19 cellular contexts compared by ENCODE assay signal in genomic region chr6:21554286-21554685, GRCh38. TPM values are rescaled to one million over a fixed set of nuclear protein-coding genes. Genes with fewer than 3 reads are reported as not detected.
DNase-seq lines count a peak whose midpoint lies in the region; ATAC-seq, FAIRE-seq and TF ChIP-seq lines count a peak whose summit lies in the region.
"Had no signal": no experiment of that assay in that cellular context is flagged by ENCODE, and none has a peak within 500 bp of the region (broad histone marks: within the 10 kb centered on the region; RNA-seq: fewer than 3 reads in every experiment).

No MANE protein-coding gene starts in this region.

- H2AK5ac ChIP-seq in neuronal stem cell (ENCODE audit: low read depth, low read length), result no peak overlapping the region

- no peak overlapping the region for H2AFZ ChIP-seq in HepG2 (ENCODE audit: low read length)
- no peak overlapping the region for H2AFZ ChIP-seq in neuronal stem cell (ENCODE audit: low read length)

- no peak overlapping the region for H2BK12ac ChIP-seq in neuronal stem cell (ENCODE audit: low read length)

- no peak overlapping the region for H3K14ac ChIP-seq in neuronal stem cell (ENCODE audit: low read length)

- no peak overlapping the region for H4K8ac ChIP-seq in neuronal stem cell (ENCODE audit: low read depth, low read length)

- H3K23ac ChIP-seq in neuronal stem cell (ENCODE audit: low read depth, low read length, poor library complexity), result no peak overlapping the region

- TF ChIP-seq EP300 in HepG2 (IDR thresholded peaks at IDR 0.05; ENCODE audit: low read depth in 2 of 2, low read length in 2 of 2) (no peak), HepG2 (CRISPR knock-in tag; IDR thresholded peaks at IDR 0.05; ENCODE audit: borderline replicate concordance) (no peak)

- H2BK15ac ChIP-seq in neuronal stem cell (ENCODE audit: low read length), result no peak overlapping the region

- no peak for TF ChIP-seq RAD21 in HepG2 (CRISPR knock-in tag; IDR thresholded peaks at IDR 0.05)

- H3K4me3 ChIP-seq in HepG2 (replicated peaks in 1 of 3; ENCODE audit: insufficient read depth in 1 of 3, low read depth in 2 of 3, low read length in 3 of 3) (no peak overlapping the region), right lobe of liver (no peak overlapping the region), neuronal stem cell (ENCODE audit: low read length in 2 of 2) (no peak overlapping the region)
- H3K4me3 ChIP-seq: GM12878, GM23338, HAP-1 had no signal

- H3K27me3 ChIP-seq in HepG2 (ENCODE audit: control insufficient read depth in 1 of 2, insufficient read depth in 2 of 2, low read length in 2 of 2) (peaks cover 2 to 3% of the 10 kb centered on the region in 2 experiments; a peak in 1 of 5 replicates), right lobe of liver (no peaks in the 10 kb centered on the region), neuronal stem cell (ENCODE audit: control insufficient read depth in 3 of 3, insufficient read depth in 3 of 3, low read depth in 1 of 3, low read length in 3 of 3) (no peaks in the 10 kb centered on the region)

- H3K4ac ChIP-seq in neuronal stem cell (ENCODE audit: low read length), result no peak overlapping the region

- H4K91ac ChIP-seq in neuronal stem cell (ENCODE audit: low read depth, low read length, poor library complexity), result no peak overlapping the region

- DNase-seq in HepG2 (ENCODE audit: low spot score) (no peak), right lobe of liver (no peak), neuronal stem cell (ENCODE audit: low spot score) (no peak), KG1 (lab: John Stamatoyannopoulos, UW) (no peak)
- DNase-seq: C1 segment of cervical spinal cord; CD4-positive, CD25-positive, alpha-beta regulatory T cell; CD8-positive, alpha-beta memory T cell; DMS 273 treated with DMSO at 0.1 percent for 48 hours; DMS79; EL; GDM1 had no signal

- H3K18ac ChIP-seq in neuronal stem cell (ENCODE audit: low read length), result peak overlapping the region; percentile 38

- H2BK120ac ChIP-seq in neuronal stem cell (ENCODE audit: low read depth, low read length), result no peak overlapping the region

- H3K27ac ChIP-seq in HepG2 (ENCODE audit: extremely low read length, insufficient read depth, low read length), result no peak overlapping the region
- H3K27ac ChIP-seq in right lobe of liver, result no peak overlapping the region
- peak overlapping the region; percentile 96 for H3K27ac ChIP-seq in VCaP
- no peak overlapping the region for H3K27ac ChIP-seq in neuronal stem cell (replicated peaks; ENCODE audit: low read length)

- no peak for TF ChIP-seq POLR2A in HepG2 (IDR thresholded peaks at IDR 0.05; ENCODE audit: insufficient read depth in 1 of 2, low read depth in 2 of 2, low read length in 2 of 2)
- TF ChIP-seq POLR2A in right lobe of liver (IDR thresholded peaks at IDR 0.05), result no peak

- no peak for TF ChIP-seq CTCF in HepG2 (CRISPR knock-in tag; IDR thresholded peaks at IDR 0.05)
- no peak for TF ChIP-seq CTCF in right lobe of liver (IDR thresholded peaks at IDR 0.05)
- TF ChIP-seq CTCF in VCaP (conservative IDR thresholded peaks at IDR 0.05), result no peak

- H3K79me1 ChIP-seq in neuronal stem cell (ENCODE audit: low read depth, low read length), result no peaks in the 10 kb centered on the region

- no peak overlapping the region for H3K4me2 ChIP-seq in HepG2 (ENCODE audit: low read depth, low read length)
- no peak overlapping the region for H3K4me2 ChIP-seq in neuronal stem cell (ENCODE audit: insufficient read depth, low read length, poor library complexity, severe bottlenecking)
- H3K4me2 ChIP-seq: GM23338 had no signal

- peaks cover 3% of the 10 kb centered on the region; the same call in 1 of the 2 replicates for H3K9me3 ChIP-seq in HepG2 (ENCODE audit: low read length)
- no peaks in the 10 kb centered on the region for H3K9me3 ChIP-seq in right lobe of liver
- H3K9me3 ChIP-seq in neuronal stem cell (replicated peaks in 1 of 2; ENCODE audit: control insufficient read depth in 2 of 2, insufficient read depth in 1 of 2, low read depth in 1 of 2, low read length in 2 of 2), result peaks cover 0 to 3% of the 10 kb centered on the region in 2 donors
- H3K9me3 ChIP-seq: HAP-1 had no signal

- H3K4me1 ChIP-seq in HepG2 (ENCODE audit: insufficient read depth, low read length) (no peaks in the 10 kb centered on the region), right lobe of liver (peaks cover 0 to 5% (median 0%) of the 10 kb centered on the region in 4 donors), neuronal stem cell (ENCODE audit: control insufficient read depth in 2 of 2, insufficient read depth in 1 of 2, low read depth in 1 of 2, low read length in 2 of 2) (no peaks in the 10 kb centered on the region)
- H3K4me1 ChIP-seq: HAP-1 had no signal

- ATAC-seq in HepG2, result no peak
- ATAC-seq in right lobe of liver, result no peak
- ATAC-seq in HG03342 (IDR thresholded peaks at IDR 0.05; ENCODE audit: unreplicated experiment), result no peak
- ATAC-seq: GM12878, GM23338 had no signal

- no peaks in the 10 kb centered on the region for H3K79me2 ChIP-seq in HepG2 (ENCODE audit: insufficient read depth, low read length)

- no peak overlapping the region for H3K9ac ChIP-seq in HepG2 (ENCODE audit: insufficient read depth, low read depth, low read length)
- H3K9ac ChIP-seq in neuronal stem cell (ENCODE audit: low read depth, low read length, poor library complexity), result no peak overlapping the region

- BruUV-seq in HepG2 (replicated peaks; lab: Mats Ljungman, UMichigan), result no TSS peak

- FAIRE-seq in HepG2 (lab: Jason Lieb, UNC), result no peak
- FAIRE-seq: D721Med, GM12878, GM19239, H54 had no signal

- H3K36me3 ChIP-seq in HepG2 (replicated peaks in 1 of 2; ENCODE audit: control insufficient read depth in 1 of 2, insufficient read depth in 2 of 2, low read length in 2 of 2) (no peaks in the 10 kb centered on the region), right lobe of liver (no peaks in the 10 kb centered on the region), neuronal stem cell (replicated peaks in 1 of 2; ENCODE audit: control insufficient read depth in 2 of 2, insufficient read depth in 2 of 2, low read length in 2 of 2) (no peaks in the 10 kb centered on the region)
- H3K36me3 ChIP-seq: HAP-1 had no signal

- in situ Hi-C loops in HepG2 (cut with HindIII; ENCODE audit: extremely low pct_ligation_motif_present, low pct_unique_long_range_greater_than_20kb), result no loop called here

- 30% methylated on average over 5 of the region's 5 CpGs for WGBS in HepG2 (ENCODE audit: low lambda C conversion rate)
- WGBS in right lobe of liver (ENCODE audit: insufficient coverage, low coverage, low lambda C conversion rate, missing lambda C conversion rate), result 83% methylated on average over 5 of the region's 5 CpGs
- WGBS in neuronal stem cell (ENCODE audit: extremely low coverage in 2 of 2, insufficient read length in 2 of 2, insufficient replicate concordance in 1 of 2), 2 donors, result no CpG with 5 or more reads among the region's 5 CpGs

- CTCF ChIA-PET in HepG2 (lab: Yijun Ruan, JAX; ENCODE audit: low intra/inter-chr PET ratio, low total read pairs), result no interaction called here

- H2BK5ac ChIP-seq in neuronal stem cell (ENCODE audit: low read length), result no peak overlapping the region

- POLR2A ChIA-PET in HepG2 (lab: Yijun Ruan, JAX), result no interaction called here

- intact Hi-C loops in HepG2 (cut with micrococcal nuclease; ENCODE audit: unreplicated experiment), result no loop called here
- intact Hi-C loops in right lobe of liver (cut with DNase I), result no loop called here

- H4K20me1 ChIP-seq in HepG2 (ENCODE audit: insufficient read depth, low read length), result no peaks in the 10 kb centered on the region

TF ChIP-seq in HepG2, 621 proteins besides CTCF, POLR2A, EP300 and RAD21:
- TF ChIP-seq ZNF121 (CRISPR knock-in tag; IDR thresholded peaks at IDR 0.05) (0 out of 2 replicates have a peak, but pooled peaks have one; percentile 18), MIXL1 (CRISPR knock-in tag; IDR thresholded peaks at IDR 0.05) (no peak)

RNA-seq across cellular contexts. Expression of gene SOX4, which starts 39.3 kb away (rescaled TPM):
- total RNA-seq in HepG2 (2016; rRNA removed; fragmentation: Illumina TruSeq; extraction: Trizol), result 3.4 and 3.5 TPM in 2 replicates
- total RNA-seq in HepG2 (2016; cell fraction: cytosol; rRNA removed; fragmentation: Illumina TruSeq; extraction: Trizol; ENCODE audit: low read depth), result 0.18 and 0.20 TPM in 2 replicates
- total RNA-seq in HepG2 (2016; cell fraction: insoluble cytoplasmic fraction; rRNA removed; fragmentation: Illumina TruSeq; extraction: Trizol), result 3.4 TPM in 2 replicates
- 1.1 TPM in 2 replicates for total RNA-seq in HepG2 (2016; cell fraction: membrane; rRNA removed; fragmentation: Illumina TruSeq; extraction: Trizol)
- 2.5 and 2.8 TPM in 2 replicates for total RNA-seq in HepG2 (2016; cell fraction: nucleus; rRNA removed; fragmentation: Illumina TruSeq; extraction: Trizol)
- 2.5 and 2.6 TPM in 2 replicates for polyA plus RNA-seq in HepG2 (2011; rRNA removed)
- polyA plus RNA-seq in HepG2 (2011; cell fraction: cytosol; rRNA removed), result 1.2 and 1.4 TPM in 2 replicates
- 2.9 TPM in 2 replicates for polyA plus RNA-seq in HepG2 (2011; cell fraction: nucleus; rRNA removed)
- polyA plus RNA-seq in HepG2 (2012), result 1.4 and 2.9 TPM in 2 replicates
- polyA plus RNA-seq in HepG2 (2016; cell fraction: cytosol; fragmentation: Illumina TruSeq; extraction: Trizol; ENCODE audit: low read depth), result 0.12 and 0.15 TPM in 2 replicates
- 3.1 and 3.8 TPM in 2 replicates for polyA plus RNA-seq in HepG2 (2016; cell fraction: insoluble cytoplasmic fraction; fragmentation: Illumina TruSeq; extraction: Trizol; ENCODE audit: low read depth)
- 0.39 and 0.47 TPM in 2 replicates for polyA plus RNA-seq in HepG2 (2016; cell fraction: membrane; fragmentation: Illumina TruSeq; extraction: Trizol; ENCODE audit: low read depth)
- polyA plus RNA-seq in HepG2 (2016; cell fraction: nucleus; fragmentation: Illumina TruSeq; extraction: Trizol; ENCODE audit: insufficient read depth, low read depth), result 4.1 and 4.3 TPM in 2 replicates
- 2.9 and 3.1 TPM in 2 replicates for polyA minus RNA-seq in HepG2 (2011; rRNA and poly(A)+ RNA removed; ENCODE audit: low replicate concordance)
- polyA minus RNA-seq in HepG2 (2011; cell fraction: cytosol; rRNA and poly(A)+ RNA removed), result 3.3 and 4.1 TPM in 2 replicates
- 2.1 and 3.0 TPM in 2 replicates for polyA minus RNA-seq in HepG2 (2011; cell fraction: nucleus; rRNA and poly(A)+ RNA removed)
- 10 to 100 TPM in 1 of 6 experiments, 1 to 10 TPM in 4, under 1 TPM in 1; 0.81 to 22.5 (median 2.4) TPM for total RNA-seq in right lobe of liver
- polyA plus RNA-seq in neuronal stem cell (2013, experiment 1 of 2), result 141 TPM
- 150 TPM for polyA plus RNA-seq in neuronal stem cell (2013, experiment 2 of 2)
